In genomic region chr2:11872247-11872947, GRCh38 we compare ENCODE assay signal across 1 cellular context.
TF ChIP-seq lines count a peak whose summit lies in the region.

No MANE protein-coding gene starts in this region.

TF ChIP-seq in HepG2, 621 proteins besides CTCF, POLR2A, EP300 and RAD21 (continued from another document and continues in another):
- TF ChIP-seq, protein P1, sequence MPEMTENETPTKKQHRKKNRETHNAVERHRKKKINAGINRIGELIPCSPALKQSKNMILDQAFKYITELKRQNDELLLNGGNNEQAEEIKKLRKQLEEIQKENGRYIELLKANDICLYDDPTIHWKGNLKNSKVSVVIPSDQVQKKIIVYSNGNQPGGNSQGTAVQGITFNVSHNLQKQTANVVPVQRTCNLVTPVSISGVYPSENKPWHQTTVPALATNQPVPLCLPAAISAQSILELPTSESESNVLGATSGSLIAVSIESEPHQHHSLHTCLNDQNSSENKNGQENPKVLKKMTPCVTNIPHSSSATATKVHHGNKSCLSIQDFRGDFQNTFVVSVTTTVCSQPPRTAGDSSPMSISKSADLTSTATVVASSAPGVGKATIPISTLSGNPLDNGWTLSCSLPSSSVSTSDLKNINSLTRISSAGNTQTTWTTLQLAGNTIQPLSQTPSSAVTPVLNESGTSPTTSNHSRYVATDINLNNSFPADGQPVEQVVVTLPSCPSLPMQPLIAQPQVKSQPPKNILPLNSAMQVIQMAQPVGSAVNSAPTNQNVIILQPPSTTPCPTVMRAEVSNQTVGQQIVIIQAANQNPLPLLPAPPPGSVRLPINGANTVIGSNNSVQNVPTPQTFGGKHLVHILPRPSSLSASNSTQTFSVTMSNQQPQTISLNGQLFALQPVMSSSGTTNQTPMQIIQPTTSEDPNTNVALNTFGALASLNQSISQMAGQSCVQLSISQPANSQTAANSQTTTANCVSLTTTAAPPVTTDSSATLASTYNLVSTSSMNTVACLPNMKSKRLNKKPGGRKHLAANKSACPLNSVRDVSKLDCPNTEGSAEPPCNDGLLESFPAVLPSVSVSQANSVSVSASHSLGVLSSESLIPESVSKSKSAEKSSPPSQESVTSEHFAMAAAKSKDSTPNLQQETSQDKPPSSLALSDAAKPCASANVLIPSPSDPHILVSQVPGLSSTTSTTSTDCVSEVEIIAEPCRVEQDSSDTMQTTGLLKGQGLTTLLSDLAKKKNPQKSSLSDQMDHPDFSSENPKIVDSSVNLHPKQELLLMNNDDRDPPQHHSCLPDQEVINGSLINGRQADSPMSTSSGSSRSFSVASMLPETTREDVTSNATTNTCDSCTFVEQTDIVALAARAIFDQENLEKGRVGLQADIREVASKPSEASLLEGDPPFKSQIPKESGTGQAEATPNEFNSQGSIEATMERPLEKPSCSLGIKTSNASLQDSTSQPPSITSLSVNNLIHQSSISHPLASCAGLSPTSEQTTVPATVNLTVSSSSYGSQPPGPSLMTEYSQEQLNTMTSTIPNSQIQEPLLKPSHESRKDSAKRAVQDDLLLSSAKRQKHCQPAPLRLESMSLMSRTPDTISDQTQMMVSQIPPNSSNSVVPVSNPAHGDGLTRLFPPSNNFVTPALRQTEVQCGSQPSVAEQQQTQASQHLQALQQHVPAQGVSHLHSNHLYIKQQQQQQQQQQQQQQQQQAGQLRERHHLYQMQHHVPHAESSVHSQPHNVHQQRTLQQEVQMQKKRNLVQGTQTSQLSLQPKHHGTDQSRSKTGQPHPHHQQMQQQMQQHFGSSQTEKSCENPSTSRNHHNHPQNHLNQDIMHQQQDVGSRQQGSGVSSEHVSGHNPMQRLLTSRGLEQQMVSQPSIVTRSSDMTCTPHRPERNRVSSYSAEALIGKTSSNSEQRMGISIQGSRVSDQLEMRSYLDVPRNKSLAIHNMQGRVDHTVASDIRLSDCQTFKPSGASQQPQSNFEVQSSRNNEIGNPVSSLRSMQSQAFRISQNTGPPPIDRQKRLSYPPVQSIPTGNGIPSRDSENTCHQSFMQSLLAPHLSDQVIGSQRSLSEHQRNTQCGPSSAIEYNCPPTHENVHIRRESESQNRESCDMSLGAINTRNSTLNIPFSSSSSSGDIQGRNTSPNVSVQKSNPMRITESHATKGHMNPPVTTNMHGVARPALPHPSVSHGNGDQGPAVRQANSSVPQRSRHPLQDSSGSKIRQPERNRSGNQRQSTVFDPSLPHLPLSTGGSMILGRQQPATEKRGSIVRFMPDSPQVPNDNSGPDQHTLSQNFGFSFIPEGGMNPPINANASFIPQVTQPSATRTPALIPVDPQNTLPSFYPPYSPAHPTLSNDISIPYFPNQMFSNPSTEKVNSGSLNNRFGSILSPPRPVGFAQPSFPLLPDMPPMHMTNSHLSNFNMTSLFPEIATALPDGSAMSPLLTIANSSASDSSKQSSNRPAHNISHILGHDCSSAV (CRISPR knock-in tag; IDR thresholded peaks at IDR 0.05; ENCODE audit: borderline replicate concordance), result no peak
- TF ChIP-seq PHF5A (CRISPR knock-in tag; IDR thresholded peaks at IDR 0.05; ENCODE audit: low read depth, unreplicated experiment), result no peak
- no peak for TF ChIP-seq ZEB1 (IDR thresholded peaks at IDR 0.05; ENCODE audit: insufficient replicate concordance, low read depth)
- no peak for TF ChIP-seq ZNF552 (CRISPR knock-in tag; IDR thresholded peaks at IDR 0.05; ENCODE audit: borderline replicate concordance)
- no peak for TF ChIP-seq ZNF614 (CRISPR knock-in tag; IDR thresholded peaks at IDR 0.05; ENCODE audit: borderline replicate concordance)
- no peak for TF ChIP-seq ZNF274 (CRISPR knock-in tag; IDR thresholded peaks at IDR 0.05)
- TF ChIP-seq ADNP (CRISPR knock-in tag; IDR thresholded peaks at IDR 0.05), result no peak
- no peak for TF ChIP-seq SMYD3 (CRISPR knock-in tag; IDR thresholded peaks at IDR 0.05)
- no peak for TF ChIP-seq ZNF576 (CRISPR knock-in tag; IDR thresholded peaks at IDR 0.05)
- TF ChIP-seq, protein P2, sequence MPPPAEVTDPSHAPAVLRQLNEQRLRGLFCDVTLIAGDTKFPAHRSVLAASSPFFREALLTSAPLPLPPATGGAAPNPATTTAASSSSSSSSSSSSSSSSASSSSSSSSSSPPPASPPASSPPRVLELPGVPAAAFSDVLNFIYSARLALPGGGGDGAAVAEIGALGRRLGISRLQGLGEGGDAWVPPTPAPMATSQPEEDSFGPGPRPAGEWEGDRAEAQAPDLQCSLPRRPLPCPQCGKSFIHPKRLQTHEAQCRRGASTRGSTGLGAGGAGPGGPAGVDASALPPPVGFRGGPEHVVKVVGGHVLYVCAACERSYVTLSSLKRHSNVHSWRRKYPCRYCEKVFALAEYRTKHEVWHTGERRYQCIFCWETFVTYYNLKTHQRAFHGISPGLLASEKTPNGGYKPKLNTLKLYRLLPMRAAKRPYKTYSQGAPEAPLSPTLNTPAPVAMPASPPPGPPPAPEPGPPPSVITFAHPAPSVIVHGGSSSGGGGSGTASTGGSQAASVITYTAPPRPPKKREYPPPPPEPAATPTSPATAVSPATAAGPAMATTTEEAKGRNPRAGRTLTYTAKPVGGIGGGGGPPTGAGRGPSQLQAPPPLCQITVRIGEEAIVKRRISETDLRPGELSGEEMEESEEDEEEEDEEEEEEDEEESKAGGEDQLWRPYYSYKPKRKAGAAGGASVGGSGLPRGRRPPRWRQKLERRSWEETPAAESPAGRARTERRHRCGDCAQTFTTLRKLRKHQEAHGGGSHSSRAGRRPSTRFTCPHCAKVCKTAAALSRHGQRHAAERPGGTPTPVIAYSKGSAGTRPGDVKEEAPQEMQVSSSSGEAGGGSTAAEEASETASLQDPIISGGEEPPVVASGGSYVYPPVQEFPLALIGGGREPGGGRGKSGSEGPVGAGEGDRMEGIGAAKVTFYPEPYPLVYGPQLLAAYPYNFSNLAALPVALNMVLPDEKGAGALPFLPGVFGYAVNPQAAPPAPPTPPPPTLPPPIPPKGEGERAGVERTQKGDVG (CRISPR knock-in tag; IDR thresholded peaks at IDR 0.05; ENCODE audit: borderline replicate concordance), result no peak
- TF ChIP-seq, protein P3, sequence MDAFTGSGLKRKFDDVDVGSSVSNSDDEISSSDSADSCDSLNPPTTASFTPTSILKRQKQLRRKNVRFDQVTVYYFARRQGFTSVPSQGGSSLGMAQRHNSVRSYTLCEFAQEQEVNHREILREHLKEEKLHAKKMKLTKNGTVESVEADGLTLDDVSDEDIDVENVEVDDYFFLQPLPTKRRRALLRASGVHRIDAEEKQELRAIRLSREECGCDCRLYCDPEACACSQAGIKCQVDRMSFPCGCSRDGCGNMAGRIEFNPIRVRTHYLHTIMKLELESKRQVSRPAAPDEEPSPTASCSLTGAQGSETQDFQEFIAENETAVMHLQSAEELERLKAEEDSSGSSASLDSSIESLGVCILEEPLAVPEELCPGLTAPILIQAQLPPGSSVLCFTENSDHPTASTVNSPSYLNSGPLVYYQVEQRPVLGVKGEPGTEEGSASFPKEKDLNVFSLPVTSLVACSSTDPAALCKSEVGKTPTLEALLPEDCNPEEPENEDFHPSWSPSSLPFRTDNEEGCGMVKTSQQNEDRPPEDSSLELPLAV (CRISPR knock-in tag; conservative IDR thresholded peaks at IDR 0.05; ENCODE audit: low read depth), result no peak
- TF ChIP-seq HOXD1 (CRISPR knock-in tag; IDR thresholded peaks at IDR 0.05), result no peak
- TF ChIP-seq U2AF2 (IDR thresholded peaks at IDR 0.05; ENCODE audit: low read depth, low read length), result no peak
- TF ChIP-seq ZNF282 (IDR thresholded peaks at IDR 0.05; ENCODE audit: partially characterized antibody), result no peak
- no peak for TF ChIP-seq ZNF446 (CRISPR knock-in tag; IDR thresholded peaks at IDR 0.05)
- TF ChIP-seq BCL6 (CRISPR knock-in tag; IDR thresholded peaks at IDR 0.05), result peak; percentile 90
- no peak for TF ChIP-seq ARNT (IDR thresholded peaks at IDR 0.05)
- peak; percentile 72 to 78 for TF ChIP-seq MAFK (conservative IDR thresholded peaks at IDR 0.05 in 1 of 2, IDR thresholded peaks at IDR 0.05 in 1 of 2; ENCODE audit: low read length in 2 of 2)
- no peak for TF ChIP-seq ZNF773 (CRISPR knock-in tag; IDR thresholded peaks at IDR 0.05; ENCODE audit: borderline replicate concordance)
- TF ChIP-seq HNF4G (IDR thresholded peaks at IDR 0.05; ENCODE audit: borderline replicate concordance, low read depth, low read length), result no peak
- no peak for TF ChIP-seq HNF4G (CRISPR knock-in tag; IDR thresholded peaks at IDR 0.05; ENCODE audit: borderline replicate concordance, low read depth)
- no peak for TF ChIP-seq SIX4 (CRISPR knock-in tag; IDR thresholded peaks at IDR 0.05)
- TF ChIP-seq NFE2L1 (CRISPR knock-in tag; IDR thresholded peaks at IDR 0.05; ENCODE audit: borderline replicate concordance), result no peak
- no peak for TF ChIP-seq ZNF737 (CRISPR knock-in tag; IDR thresholded peaks at IDR 0.05; ENCODE audit: borderline replicate concordance)
- TF ChIP-seq BCLAF1 (IDR thresholded peaks at IDR 0.05), result no peak
- TF ChIP-seq, protein P4, sequence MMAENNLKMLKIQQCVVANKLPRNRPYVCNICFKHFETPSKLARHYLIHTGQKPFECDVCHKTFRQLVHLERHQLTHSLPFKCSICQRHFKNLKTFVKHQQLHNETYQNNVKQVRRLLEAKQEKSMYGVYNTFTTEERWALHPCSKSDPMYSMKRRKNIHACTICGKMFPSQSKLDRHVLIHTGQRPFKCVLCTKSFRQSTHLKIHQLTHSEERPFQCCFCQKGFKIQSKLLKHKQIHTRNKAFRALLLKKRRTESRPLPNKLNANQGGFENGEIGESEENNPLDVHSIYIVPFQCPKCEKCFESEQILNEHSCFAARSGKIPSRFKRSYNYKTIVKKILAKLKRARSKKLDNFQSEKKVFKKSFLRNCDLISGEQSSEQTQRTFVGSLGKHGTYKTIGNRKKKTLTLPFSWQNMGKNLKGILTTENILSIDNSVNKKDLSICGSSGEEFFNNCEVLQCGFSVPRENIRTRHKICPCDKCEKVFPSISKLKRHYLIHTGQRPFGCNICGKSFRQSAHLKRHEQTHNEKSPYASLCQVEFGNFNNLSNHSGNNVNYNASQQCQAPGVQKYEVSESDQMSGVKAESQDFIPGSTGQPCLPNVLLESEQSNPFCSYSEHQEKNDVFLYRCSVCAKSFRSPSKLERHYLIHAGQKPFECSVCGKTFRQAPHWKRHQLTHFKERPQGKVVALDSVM (CRISPR knock-in tag; IDR thresholded peaks at IDR 0.05), result peak; percentile 82
- TF ChIP-seq, protein P5, sequence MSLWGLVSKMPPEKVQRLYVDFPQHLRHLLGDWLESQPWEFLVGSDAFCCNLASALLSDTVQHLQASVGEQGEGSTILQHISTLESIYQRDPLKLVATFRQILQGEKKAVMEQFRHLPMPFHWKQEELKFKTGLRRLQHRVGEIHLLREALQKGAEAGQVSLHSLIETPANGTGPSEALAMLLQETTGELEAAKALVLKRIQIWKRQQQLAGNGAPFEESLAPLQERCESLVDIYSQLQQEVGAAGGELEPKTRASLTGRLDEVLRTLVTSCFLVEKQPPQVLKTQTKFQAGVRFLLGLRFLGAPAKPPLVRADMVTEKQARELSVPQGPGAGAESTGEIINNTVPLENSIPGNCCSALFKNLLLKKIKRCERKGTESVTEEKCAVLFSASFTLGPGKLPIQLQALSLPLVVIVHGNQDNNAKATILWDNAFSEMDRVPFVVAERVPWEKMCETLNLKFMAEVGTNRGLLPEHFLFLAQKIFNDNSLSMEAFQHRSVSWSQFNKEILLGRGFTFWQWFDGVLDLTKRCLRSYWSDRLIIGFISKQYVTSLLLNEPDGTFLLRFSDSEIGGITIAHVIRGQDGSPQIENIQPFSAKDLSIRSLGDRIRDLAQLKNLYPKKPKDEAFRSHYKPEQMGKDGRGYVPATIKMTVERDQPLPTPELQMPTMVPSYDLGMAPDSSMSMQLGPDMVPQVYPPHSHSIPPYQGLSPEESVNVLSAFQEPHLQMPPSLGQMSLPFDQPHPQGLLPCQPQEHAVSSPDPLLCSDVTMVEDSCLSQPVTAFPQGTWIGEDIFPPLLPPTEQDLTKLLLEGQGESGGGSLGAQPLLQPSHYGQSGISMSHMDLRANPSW (CRISPR knock-in tag; IDR thresholded peaks at IDR 0.05; ENCODE audit: borderline replicate concordance), result no peak
- no peak for TF ChIP-seq ATF7 (IDR thresholded peaks at IDR 0.05)
- no peak for TF ChIP-seq ATF7 (CRISPR knock-in tag; IDR thresholded peaks at IDR 0.05)
- 0 out of 2 replicates have a peak, but pooled peaks have one; percentile 21 for TF ChIP-seq NFIB (CRISPR knock-in tag; IDR thresholded peaks at IDR 0.05; ENCODE audit: borderline replicate concordance)
